Comparison of ENCODE assay signal across 24 cellular contexts in genomic region chr1:27353166-27353565, GRCh38. TPM values are rescaled to one million over a fixed set of nuclear protein-coding genes. Genes with fewer than 3 reads are reported as not detected.
"Had no signal": no experiment of that assay in that cellular context is flagged by ENCODE, and none has a peak within 500 bp of the region (broad histone marks: within the 10 kb centered on the region; RNA-seq: fewer than 3 reads in every experiment).

No MANE protein-coding gene starts in this region.

- H3K9me3 ChIP-seq: lower lobe of right lung, tibial artery had no signal

- ATAC-seq: activated CD8-positive, alpha-beta T cell treated with anti-CD3 and anti-CD28 coated beads, Interleukin-2, amount 10 ng/mL, durations not matched to agents 7 days and 5 days; activated naive CD4-positive, alpha-beta T cell treated with anti-CD3 and anti-CD28 coated beads, Interleukin-2, amount 50 U/mL, for 72 hours; lower lobe of right lung had no signal

- H3K27ac Mint-ChIP-seq: activated CD4-positive, alpha-beta T cell treated with anti-CD3 and anti-CD28 coated beads, Interleukin-2, amount 10 ng/mL, durations not matched to agents 24 days and 14 days; dendritic cell treated with granulocyte-macrophage colony-stimulating factor and Interleukin-4, amounts not matched to agents 40 ng/mL and 50 ng/mL, for 4 days had no signal

- H3K4me3 Mint-ChIP-seq: activated CD4-positive, alpha-beta T cell treated with anti-CD3 and anti-CD28 coated beads, Interleukin-2, amount 10 ng/mL, durations not matched to agents 24 days and 14 days; activated CD8-positive, alpha-beta T cell treated with anti-CD3 and anti-CD28 coated beads, Interleukin-2, amount 10 ng/mL, durations not matched to agents 7 days and 5 days; brain; dendritic cell treated with granulocyte-macrophage colony-stimulating factor and Interleukin-4, amounts not matched to agents 40 ng/mL and 50 ng/mL, for 4 days; neural crest cell had no signal

- H3K36me3 Mint-ChIP-seq: activated naive CD4-positive, alpha-beta T cell treated with anti-CD3 and anti-CD28 coated beads, Interleukin-2, amount 50 U/mL, for 72 hours; brain had no signal

- H3K4me1 Mint-ChIP-seq: brain had no signal

- H3K27ac ChIP-seq: lower lobe of right lung, tibial artery had no signal

- H3K27me3 Mint-ChIP-seq: activated CD4-positive, alpha-beta T cell treated with anti-CD3 and anti-CD28 coated beads, Interleukin-2, amount 10 ng/mL, durations not matched to agents 24 days and 14 days had no signal

- DNase-seq: activated CD4-positive, alpha-beta T cell treated with anti-CD3 and anti-CD28 coated beads, Interleukin-2, amount 10 ng/mL, durations not matched to agents 24 days and 14 days; activated CD4-positive, CD25-positive, alpha-beta regulatory T cell; activated CD8-positive, alpha-beta memory T cell treated with anti-CD3 and anti-CD28 coated beads, Interleukin-2, amount 50 U/mL, for 4 hours; activated CD8-positive, alpha-beta T cell treated with anti-CD3 and anti-CD28 coated beads, Interleukin-2, amount 10 ng/mL, durations not matched to agents 7 days and 5 days; activated gamma-delta T cell; activated T-cell treated with anti-CD3 and anti-CD28 coated beads, Interleukin-2, amount 50 U/mL, for 48 hours; amygdala; cerebellar nuclear complex; effector memory CD4-positive, alpha-beta T cell; foreskin melanocyte; head of caudate nucleus; lower lobe of right lung; midbrain; retina; stimulated activated CD4-positive, alpha-beta T cell treated with anti-CD3 and anti-CD28 coated beads, Interleukin-4, amount 100 ng/mL, for 1 hour; stimulated activated naive CD4-positive, alpha-beta T cell; tibial artery had no signal

- H3K4me3 ChIP-seq: lower lobe of right lung, tibial artery had no signal

- H3K9me3 Mint-ChIP-seq: activated CD4-positive, alpha-beta T cell treated with anti-CD3 and anti-CD28 coated beads, Interleukin-2, amount 10 ng/mL, durations not matched to agents 24 days and 14 days; activated naive CD4-positive, alpha-beta T cell treated with anti-CD3 and anti-CD28 coated beads, Interleukin-2, amount 50 U/mL, for 72 hours; brain; dendritic cell treated with granulocyte-macrophage colony-stimulating factor and Interleukin-4, amounts not matched to agents 40 ng/mL and 50 ng/mL, for 4 days; neural crest cell had no signal

RNA-seq across cellular contexts. Expression of gene SYTL1, which starts 11.3 kb away (rescaled TPM):
- total RNA-seq: myocyte had no signal

RNA-seq across cellular contexts. Expression of gene FCN3, which starts 21.5 kb away (rescaled TPM):
- total RNA-seq: activated CD4-positive, alpha-beta T cell treated with anti-CD3 and anti-CD28 coated beads, Interleukin-2, amount 10 ng/mL, durations not matched to agents 24 days and 14 days; activated CD8-positive, alpha-beta T cell treated with anti-CD3 and anti-CD28 coated beads, Interleukin-2, amount 10 ng/mL, durations not matched to agents 7 days and 5 days; activated naive CD4-positive, alpha-beta T cell treated with anti-CD3 and anti-CD28 coated beads, Interleukin-2, amount 50 U/mL, for 72 hours; myocyte; neural crest cell; skeletal muscle tissue had no signal

RNA-seq across cellular contexts. Expression of gene CD164L2, which starts 30.0 kb away (rescaled TPM):
- total RNA-seq: activated CD4-positive, alpha-beta T cell treated with anti-CD3 and anti-CD28 coated beads, Interleukin-2, amount 10 ng/mL, durations not matched to agents 24 days and 14 days; activated CD8-positive, alpha-beta T cell treated with anti-CD3 and anti-CD28 coated beads, Interleukin-2, amount 10 ng/mL, durations not matched to agents 7 days and 5 days; activated naive CD4-positive, alpha-beta T cell treated with anti-CD3 and anti-CD28 coated beads, Interleukin-2, amount 50 U/mL, for 72 hours; myocyte; neural crest cell; skeletal muscle tissue; subcutaneous adipose tissue had no signal
